21 cellular contexts compared by ENCODE assay signal in the genomic region with DNA sequence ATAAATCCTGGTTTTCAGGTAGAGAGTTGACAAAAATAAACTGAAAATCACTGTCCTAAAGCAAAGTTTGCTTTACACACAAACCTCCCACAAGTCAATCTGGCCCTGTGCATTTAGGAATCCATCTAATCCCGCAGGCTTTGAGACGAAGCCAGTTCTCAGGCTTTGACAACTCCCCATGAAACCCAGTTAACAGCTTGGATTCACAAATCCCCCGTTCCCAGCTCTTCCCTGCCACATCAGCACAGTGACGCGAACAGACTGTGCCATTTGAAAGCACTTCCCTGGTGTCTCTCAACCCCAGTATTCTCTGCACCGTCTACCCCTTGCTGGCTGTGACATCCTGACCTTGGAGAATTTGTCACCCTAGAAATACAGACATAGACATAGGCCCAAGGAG.
DNase-seq lines count a peak whose midpoint lies in the region; ATAC-seq and TF ChIP-seq lines count a peak whose summit lies in the region.
"Had no signal": no experiment of that assay in that cellular context is flagged by ENCODE, and none has a peak within 500 bp of the region (broad histone marks: within the 10 kb centered on the region; RNA-seq: fewer than 3 reads in every experiment).

No MANE protein-coding gene starts in this region.

- H3K9ac ChIP-seq in smooth muscle cell (ENCODE audit: low read depth) = no peak overlapping the region
- H3K9ac ChIP-seq in PC-3 (ENCODE audit: low read length) = no peak overlapping the region

- peaks cover 30% of the 10 kb centered on the region for H3K4me1 Mint-ChIP-seq in glutamatergic neuron (ENCODE audit: low read depth, unreplicated experiment)

- H3K4me3 Mint-ChIP-seq in glutamatergic neuron (ENCODE audit: unreplicated experiment) = peak overlapping the region; percentile 30
- H3K4me3 Mint-ChIP-seq: CD4-positive, alpha-beta memory T cell; HFFc6 had no signal

- H3K4me3 ChIP-seq in WERI-Rb-1 (ENCODE audit: low read depth, low read length) (no peak overlapping the region), smooth muscle cell (no peak overlapping the region), PC-3 (ENCODE audit: low read length) (no peak overlapping the region)
- H3K4me3 ChIP-seq: A549, HAP-1 had no signal

- H3F3A ChIP-seq in smooth muscle cell (ENCODE audit: low read depth) (no peaks in the 10 kb centered on the region), PC-3 (ENCODE audit: low read length, unreplicated experiment) (no peaks in the 10 kb centered on the region)

- H3K27ac ChIP-seq in WERI-Rb-1 (no peak overlapping the region), smooth muscle cell (ENCODE audit: low read depth) (no peak overlapping the region), substantia nigra (ENCODE audit: low read depth, low read length, poor library complexity, severe bottlenecking) (no peak overlapping the region), PC-3 (ENCODE audit: low read length) (no peak overlapping the region)
- H3K27ac ChIP-seq: A549 had no signal

- H3K27me3 Mint-ChIP-seq in glutamatergic neuron (ENCODE audit: unreplicated experiment) = peaks cover 2% of the 10 kb centered on the region

- BruUV-seq in PC-3 (replicated peaks; lab: Mats Ljungman, UMichigan) = no TSS peak

- intact Hi-C loops in PC-3 (cut with micrococcal nuclease) = no loop called here

- H3K9me2 ChIP-seq in PC-3 (replicated peaks; ENCODE audit: low read length) = no peaks in the 10 kb centered on the region

- CTCF ChIA-PET in PC-3 (lab: Charles Lee) = no interaction called here

- H3K4me2 ChIP-seq in smooth muscle cell (no peak overlapping the region), PC-3 (ENCODE audit: low read length) (no peak overlapping the region)
- H3K4me2 ChIP-seq: A549 had no signal

- no peaks in the 10 kb centered on the region for H3K4me1 ChIP-seq in smooth muscle cell (ENCODE audit: low read depth)
- H3K4me1 ChIP-seq in PC-3 (ENCODE audit: insufficient read depth, low read length) = no peaks in the 10 kb centered on the region
- H3K4me1 ChIP-seq: A549, HAP-1 had no signal

- H3K9me3 ChIP-seq in WERI-Rb-1 (ENCODE audit: severe bottlenecking) (no peaks in the 10 kb centered on the region), smooth muscle cell (replicated peaks; ENCODE audit: low read depth) (no peaks in the 10 kb centered on the region), PC-3 (ENCODE audit: low read length) (peaks cover 44% of the 10 kb centered on the region)
- H3K9me3 ChIP-seq: A549, HAP-1 had no signal

- no peaks in the 10 kb centered on the region for H3K79me2 ChIP-seq in smooth muscle cell (ENCODE audit: low read depth)
- no peaks in the 10 kb centered on the region for H3K79me2 ChIP-seq in PC-3 (ENCODE audit: low read length)

- peak overlapping the region; percentile 19 for H3K27ac Mint-ChIP-seq in glutamatergic neuron (ENCODE audit: unreplicated experiment)
- H3K27ac Mint-ChIP-seq: CD4-positive, alpha-beta memory T cell; HFFc6 had no signal

- H3K36me3 ChIP-seq in WERI-Rb-1 (no peaks in the 10 kb centered on the region), smooth muscle cell (ENCODE audit: low read depth) (no peaks in the 10 kb centered on the region), PC-3 (ENCODE audit: low read depth, low read length) (no peaks in the 10 kb centered on the region)
- H3K36me3 ChIP-seq: HAP-1 had no signal

- DNase-seq in ELF-1 (ENCODE audit: low read depth, low spot score) (peak; percentile 7), WERI-Rb-1 (peak; percentile 43), glutamatergic neuron (no peak), smooth muscle cell (lab: John Stamatoyannopoulos, UW; ENCODE audit: unreplicated experiment) (no peak), amygdala (lab: John Stamatoyannopoulos, UW) (no peak), substantia nigra (lab: John Stamatoyannopoulos, UW) (no peak), PC-3 (no peak)
- DNase-seq: 8988T; ACHN; AML-193; C1 segment of cervical spinal cord; Calu3; CD4-positive, alpha-beta memory T cell; COR-L47; DMS53; DMS79 treated with DMSO at 0.1 percent for 48 hours; GOT3; HFFc6 had no signal

- H4K20me1 ChIP-seq in smooth muscle cell (ENCODE audit: low read depth) = no peaks in the 10 kb centered on the region
- no peaks in the 10 kb centered on the region for H4K20me1 ChIP-seq in PC-3 (ENCODE audit: low read length)

- H2AFZ ChIP-seq in smooth muscle cell (ENCODE audit: low read depth) (peak overlapping the region; percentile 58), PC-3 (ENCODE audit: low read length) (no peak overlapping the region)

- ATAC-seq in GM21723 (IDR thresholded peaks at IDR 0.05; ENCODE audit: unreplicated experiment) (no peak), PC-3 (no peak)
- ATAC-seq: A549 had no signal

- H3K27me3 ChIP-seq in WERI-Rb-1 (ENCODE audit: insufficient read depth, low read depth, severe bottlenecking) (peaks cover under 1% of the 10 kb centered on the region), smooth muscle cell (ENCODE audit: low read depth) (no peaks in the 10 kb centered on the region), PC-3 (ENCODE audit: low read length) (no peaks in the 10 kb centered on the region)

- TF ChIP-seq CTCF in WERI-Rb-1 (IDR thresholded peaks at IDR 0.05; ENCODE audit: low read depth, low read length) = no peak
- TF ChIP-seq CTCF in glutamatergic neuron (IDR thresholded peaks at IDR 0.05; ENCODE audit: partially characterized antibody, unreplicated experiment) = no peak
- no peak for TF ChIP-seq CTCF in smooth muscle cell (IDR thresholded peaks at IDR 0.05; ENCODE audit: borderline replicate concordance, insufficient read depth, poor library complexity, severe bottlenecking)
- no peak for TF ChIP-seq CTCF in PC-3 (conservative IDR thresholded peaks at IDR 0.05; ENCODE audit: low read depth, low read length)

- 54% methylated on average over 6 of the region's 6 CpGs for WGBS in smooth muscle cell (ENCODE audit: low lambda C conversion rate)

- POLR2A ChIA-PET in PC-3 (lab: Charles Lee; ENCODE audit: unreplicated experiment) = no interaction called here

- H3K9me3 Mint-ChIP-seq in glutamatergic neuron (ENCODE audit: unreplicated experiment) = no peaks in the 10 kb centered on the region

- no peaks in the 10 kb centered on the region for H3K36me3 Mint-ChIP-seq in glutamatergic neuron (ENCODE audit: unreplicated experiment)
- H3K36me3 Mint-ChIP-seq: CD4-positive, alpha-beta memory T cell had no signal

Comparison
In these comparisons a context has a peak if more than half of its experiments do, and no peak if none do; other contexts are left out.
1. DNase-seq: peak in ELF-1 (single experiment) and WERI-Rb-1 (single experiment); none in glutamatergic neuron (single experiment), smooth muscle cell (single experiment), amygdala (0 of 56), substantia nigra (0 of 49) and PC-3 (single experiment).